In genomic region chrX:119852410-119853353, GRCh38 we compare ENCODE assay signal across 8 cellular contexts. TPM values are rescaled to one million over a fixed set of nuclear protein-coding genes. Genes with fewer than 3 reads are reported as not detected.
DNase-seq lines count a peak whose midpoint lies in the region; ATAC-seq and TF ChIP-seq lines count a peak whose summit lies in the region.

UPF3B (minus strand) TSS chrX:119852963; CDS start chrX:119852928, 35 bp downstream.

- DNase-seq in GM13976 (ENCODE audit: low spot score), result peak; percentile 94
- DNase-seq in NCI-H146 treated with DMSO at 0.1 percent for 48 hours (lab: John Stamatoyannopoulos, UW; ENCODE audit: unreplicated experiment), result peak; percentile 92
- peak; percentile 81 for DNase-seq in amniotic stem cell (lab: John Stamatoyannopoulos, UW)
- DNase-seq in left cardiac atrium, result peak; percentile 96
- peak; percentile 98 for DNase-seq in posterior vena cava (ENCODE audit: low spot score)
- DNase-seq in ureter (ENCODE audit: low spot score), result peak; percentile 96

- no peak for TF ChIP-seq CTCF in GM13976 (IDR thresholded peaks at IDR 0.05; ENCODE audit: borderline replicate concordance, control extremely low read depth, extremely low read depth, insufficient read depth, missing control alignments)

- H3K9me3 Mint-ChIP-seq in T-helper 1 cell treated with Interleukin-12 subunit alpha and Interleukin-12 subunit beta and Interleukin-4 antibody, amounts not matched to agents 30 μg/mL and 1 μg/mL, for 36 hours, result no peaks in the 10 kb centered on the region

- in situ Hi-C loops in GM13976 (cut with MboI; ENCODE audit: low sequenced_read_pairs, unreplicated experiment), result no loop called here

- peak within 1 kb of the TSS; percentile 99 for H3K27ac Mint-ChIP-seq in T-helper 1 cell treated with Interleukin-12 subunit alpha and Interleukin-12 subunit beta and Interleukin-4 antibody, amounts not matched to agents 30 μg/mL and 1 μg/mL, for 36 hours

- ATAC-seq in HG02870 (IDR thresholded peaks at IDR 0.05; ENCODE audit: unreplicated experiment) (peak; percentile 97), left cardiac atrium (peak; percentile 98 to 99)

- peak within 1 kb of the TSS; percentile 99 for H3K4me3 Mint-ChIP-seq in T-helper 1 cell treated with Interleukin-12 subunit alpha and Interleukin-12 subunit beta and Interleukin-4 antibody, amounts not matched to agents 30 μg/mL and 1 μg/mL, for 36 hours

- H3K4me1 Mint-ChIP-seq in T-helper 1 cell treated with Interleukin-12 subunit alpha and Interleukin-12 subunit beta and Interleukin-4 antibody, amounts not matched to agents 30 μg/mL and 1 μg/mL, for 36 hours (ENCODE audit: low read depth), result peaks cover 16% of the 10 kb centered on the region

- no peaks in the 10 kb centered on the region for H3K27me3 Mint-ChIP-seq in T-helper 1 cell treated with Interleukin-12 subunit alpha and Interleukin-12 subunit beta and Interleukin-4 antibody, amounts not matched to agents 30 μg/mL and 1 μg/mL, for 36 hours (ENCODE audit: low read depth)

- peaks cover 5% of the 10 kb centered on the region for H3K36me3 Mint-ChIP-seq in T-helper 1 cell treated with Interleukin-12 subunit alpha and Interleukin-12 subunit beta and Interleukin-4 antibody, amounts not matched to agents 30 μg/mL and 1 μg/mL, for 36 hours (ENCODE audit: low read depth)

- intact Hi-C loops in left cardiac atrium (cut with DNase I), result no loop called here
- intact Hi-C loops in posterior vena cava (cut with DNase I), result no loop called here

RNA-seq across cellular contexts. Expression of gene UPF3B, which starts in this region (rescaled TPM):
- total RNA-seq in left cardiac atrium (1 to 10 TPM; 3.6 to 3.9 TPM), posterior vena cava (1 to 10 TPM; 5.4 to 6.8 TPM), ureter (7.0 TPM)

Comparison
In these comparisons a context has a peak if more than half of its experiments do, and no peak if none do; other contexts are left out.
1. Peak in every context shown above with its lines: DNase-seq and ATAC-seq.